9 cellular contexts compared by ENCODE assay signal in the genomic region with DNA sequence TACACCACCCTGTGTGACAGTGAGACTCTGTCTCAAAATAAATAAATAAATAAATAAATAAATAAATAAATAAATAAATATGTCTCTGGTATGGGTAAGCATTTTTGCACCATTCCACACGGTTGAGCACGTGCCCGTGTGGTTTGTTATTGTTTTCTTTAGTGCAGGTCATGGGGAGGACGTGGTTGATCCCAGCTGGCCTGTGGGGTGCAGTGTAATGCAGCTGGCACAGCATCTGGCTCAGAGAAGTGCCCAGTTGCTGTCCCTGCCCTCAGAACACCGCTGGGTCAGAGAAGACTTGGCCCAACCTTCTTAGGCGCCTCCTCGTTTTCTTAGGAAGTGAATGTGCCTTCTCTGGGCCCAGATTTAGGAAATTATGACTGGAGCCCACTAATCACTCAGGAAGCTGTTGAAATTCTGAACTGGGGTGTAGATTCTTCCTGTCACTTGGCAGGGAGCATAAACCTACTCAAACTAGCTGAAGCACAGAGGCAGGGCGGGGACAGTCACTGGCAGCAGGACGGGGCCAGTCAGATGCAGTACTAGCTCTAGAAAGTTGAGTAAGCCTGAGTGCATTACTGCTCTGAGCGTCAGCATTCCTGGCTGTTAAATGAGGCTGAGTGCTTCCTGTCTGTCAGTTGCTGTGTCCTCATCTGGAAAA.
DNase-seq lines count a peak whose midpoint lies in the region; ATAC-seq and TF ChIP-seq lines count a peak whose summit lies in the region.
"Had no signal": no experiment of that assay in that cellular context is flagged by ENCODE, and none has a peak within 500 bp of the region (broad histone marks: within the 10 kb centered on the region; RNA-seq: fewer than 3 reads in every experiment).

No MANE protein-coding gene starts in this region.

- H3K4me2 ChIP-seq in SK-N-SH, result no peak overlapping the region

- H3K27me3 ChIP-seq in SK-N-SH (ENCODE audit: insufficient read depth), result no peaks in the 10 kb centered on the region

- H4K20me1 ChIP-seq in SK-N-SH (ENCODE audit: insufficient read depth), result no peaks in the 10 kb centered on the region

- no peak overlapping the region for H3K9ac ChIP-seq in SK-N-SH

- no peak for TF ChIP-seq CTCF in SK-N-SH (IDR thresholded peaks at IDR 0.05)

- no peaks in the 10 kb centered on the region for H3K36me3 ChIP-seq in SK-N-SH (replicated peaks in 1 of 2; ENCODE audit: control insufficient read depth in 1 of 2, insufficient read depth in 2 of 2, low read length in 1 of 2)

- no peak for TF ChIP-seq RAD21 in SK-N-SH (IDR thresholded peaks at IDR 0.05; ENCODE audit: low read length)

- no peaks in the 10 kb centered on the region for H3K9me3 ChIP-seq in SK-N-SH

- no peak overlapping the region for H2AFZ ChIP-seq in SK-N-SH (ENCODE audit: low read depth)

- H3F3A ChIP-seq in SK-N-SH (replicated peaks; ENCODE audit: insufficient read depth), result peaks cover 6% of the 10 kb centered on the region

- POLR2A ChIA-PET in SK-N-SH (lab: Yijun Ruan, JAX), result no interaction called here

- no peak overlapping the region for H3K4me3 ChIP-seq in SK-N-SH (ENCODE audit: low read depth in 2 of 2, low read length in 1 of 2)

- ATAC-seq in sciatic nerve, result peak; percentile 96
- ATAC-seq in GM21619 (IDR thresholded peaks at IDR 0.05; ENCODE audit: unreplicated experiment), result no peak
- no peak for ATAC-seq in HG02970 (IDR thresholded peaks at IDR 0.05; ENCODE audit: low FRiP score, unreplicated experiment)

- CTCF ChIA-PET in SK-N-SH (lab: Yijun Ruan, JAX), result interaction anchor here (0.6 to 2.2 kb wide), 5 partner anchors 32 to 657 kb away, joined by 3 to 5 read pairs (median 4); a partner anchor contains a TSS

- no peaks in the 10 kb centered on the region for H3K9me2 ChIP-seq in SK-N-SH

- peak; percentile 44 for DNase-seq in GF-D8 (lab: John Stamatoyannopoulos, UW)
- DNase-seq in SK-N-SH, result no peak
- DNase-seq in glomerular endothelial cell (ENCODE audit: extremely low read depth, low read depth, low spot score), result peak; percentile 3
- peak; percentile 79 for DNase-seq in sciatic nerve (ENCODE audit: low spot score)
- no peak for DNase-seq in stimulated activated CD4-positive, alpha-beta T cell treated with anti-CD3 and anti-CD28 coated beads, Interleukin-15, amount 100 ng/mL, for 24 hours
- no peak for DNase-seq in NCI-H1092 (lab: John Stamatoyannopoulos, UW)
- DNase-seq: NCI-H2029 treated with DMSO at 0.1 percent for 48 hours had no signal

- WGBS in SK-N-SH (ENCODE audit: low lambda C conversion rate), result 67% methylated on average over 10 of the region's 10 CpGs

- H3K79me2 ChIP-seq in SK-N-SH (ENCODE audit: insufficient read depth), result no peaks in the 10 kb centered on the region

- TF ChIP-seq EP300 in SK-N-SH (IDR thresholded peaks at IDR 0.05; ENCODE audit: borderline replicate concordance in 1 of 2, low read depth in 1 of 2, low read length in 1 of 2), result no peak

- H3K27ac ChIP-seq in SK-N-SH (ENCODE audit: low read depth in 2 of 2, low read length in 1 of 2), result peak overlapping the region in 1 of 2 experiments; percentile 58; a peak in 2 of 4 replicates

- intact Hi-C loops in sciatic nerve (cut with DNase I), result loop anchor here (10.0 kb wide), 1 partner anchor 88 kb away; a partner anchor contains a TSS

- H3K4me1 ChIP-seq in SK-N-SH (ENCODE audit: control insufficient read depth in 1 of 2, insufficient read depth in 2 of 2, low read depth in 1 of 2, low read length in 1 of 2), result peaks cover 6 to 11% of the 10 kb centered on the region in 2 experiments; a peak in 1 of 4 replicates

TF ChIP-seq in SK-N-SH, 30 proteins besides CTCF, POLR2A, EP300 and RAD21:
- TF ChIP-seq, protein P1, sequence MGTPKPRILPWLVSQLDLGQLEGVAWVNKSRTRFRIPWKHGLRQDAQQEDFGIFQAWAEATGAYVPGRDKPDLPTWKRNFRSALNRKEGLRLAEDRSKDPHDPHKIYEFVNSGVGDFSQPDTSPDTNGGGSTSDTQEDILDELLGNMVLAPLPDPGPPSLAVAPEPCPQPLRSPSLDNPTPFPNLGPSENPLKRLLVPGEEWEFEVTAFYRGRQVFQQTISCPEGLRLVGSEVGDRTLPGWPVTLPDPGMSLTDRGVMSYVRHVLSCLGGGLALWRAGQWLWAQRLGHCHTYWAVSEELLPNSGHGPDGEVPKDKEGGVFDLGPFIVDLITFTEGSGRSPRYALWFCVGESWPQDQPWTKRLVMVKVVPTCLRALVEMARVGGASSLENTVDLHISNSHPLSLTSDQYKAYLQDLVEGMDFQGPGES (IDR thresholded peaks at IDR 0.05; ENCODE audit: low read depth, low read length), result no peak
- TF ChIP-seq RXRA (IDR thresholded peaks at IDR 0.05; ENCODE audit: borderline replicate concordance, low read depth) (no peak), SIN3A (IDR thresholded peaks at IDR 0.05; ENCODE audit: borderline replicate concordance, low read depth, low read length) (no peak), TCF12 (IDR thresholded peaks at IDR 0.05) (peak; percentile 5; the same call in 1 of the 2 replicates), ELF1 (IDR thresholded peaks at IDR 0.05) (no peak), CHD2 (IDR thresholded peaks at IDR 0.05; ENCODE audit: low read length, partially characterized antibody) (no peak)

Comparison
In these comparisons a context has a peak if more than half of its experiments do, and no peak if none do; other contexts are left out.
1. DNase-seq: peak in GF-D8 (single experiment), glomerular endothelial cell (single experiment) and sciatic nerve (single experiment); none in SK-N-SH (single experiment), stimulated activated CD4-positive, alpha-beta T cell treated with anti-CD3 and anti-CD28 coated beads, Interleukin-15, amount 100 ng/mL, for 24 hours (single experiment) and NCI-H1092 (single experiment).